21 cellular contexts compared by ENCODE assay signal in genomic region chr21:35316933-35317332, GRCh38.
DNase-seq lines count a peak whose midpoint lies in the region; ATAC-seq, FAIRE-seq and TF ChIP-seq lines count a peak whose summit lies in the region.
"Had no signal": no experiment of that assay in that cellular context is flagged by ENCODE, and none has a peak within 500 bp of the region (broad histone marks: within the 10 kb centered on the region; RNA-seq: fewer than 3 reads in every experiment).

No MANE protein-coding gene starts in this region.

- no peak for TF ChIP-seq CTCF in K562 (IDR thresholded peaks at IDR 0.05 in 2 of 3, conservative IDR thresholded peaks at IDR 0.05 in 1 of 3; ENCODE audit: insufficient read depth in 2 of 3, low read depth in 1 of 3, low read length in 3 of 3)
- no peak for TF ChIP-seq CTCF in left lung (IDR thresholded peaks at IDR 0.05)

- H3K79me2 ChIP-seq in GM23248 (ENCODE audit: insufficient read depth), result no peaks in the 10 kb centered on the region
- H3K79me2 ChIP-seq in K562 (ENCODE audit: control insufficient read depth, insufficient read depth, low read length), result no peaks in the 10 kb centered on the region
- H3K79me2 ChIP-seq: parathyroid adenoma had no signal

- H3K4me3 ChIP-seq in GM23248, result no peak overlapping the region
- H3K4me3 ChIP-seq in K562, result no peak overlapping the region
- no peak overlapping the region for H3K4me3 ChIP-seq in left lung
- no peak overlapping the region for H3K4me3 ChIP-seq in CD8-positive, alpha-beta memory T cell (ENCODE audit: low read length)
- H3K4me3 ChIP-seq: cardiac muscle cell, left ventricle myocardium inferior had no signal

- no peak for FAIRE-seq in K562 (lab: Jason Lieb, UNC)

- H3K4me1 ChIP-seq in GM23248 (ENCODE audit: insufficient read depth), result no peaks in the 10 kb centered on the region
- H3K4me1 ChIP-seq in K562 (replicated peaks in 1 of 2; ENCODE audit: control insufficient read depth in 2 of 2, insufficient read depth in 2 of 2, low read length in 2 of 2), result peaks cover 0 to 3% of the 10 kb centered on the region in 2 experiments; a peak in 2 of 5 replicates
- no peaks in the 10 kb centered on the region for H3K4me1 ChIP-seq in left lung
- H3K4me1 ChIP-seq in CD8-positive, alpha-beta memory T cell (ENCODE audit: insufficient read depth, low read length), result no peaks in the 10 kb centered on the region
- H3K4me1 ChIP-seq: left ventricle myocardium inferior, parathyroid adenoma had no signal

- H3K9me1 ChIP-seq in K562 (ENCODE audit: control insufficient read depth, insufficient read depth, low read length), result no peaks in the 10 kb centered on the region

- in situ Hi-C loops in GM23248 (cut with MboI), result no loop called here
- in situ Hi-C loops in K562 (cut with MboI), result no loop called here

- no peak overlapping the region for H3K27ac ChIP-seq in GM23248
- no peak overlapping the region for H3K27ac ChIP-seq in K562 (ENCODE audit: extremely low read depth, low read depth, low read length)
- H3K27ac ChIP-seq in left lung, result no peak overlapping the region
- no peak overlapping the region for H3K27ac ChIP-seq in CD8-positive, alpha-beta memory T cell (ENCODE audit: low read depth, low read length)
- H3K27ac ChIP-seq: cardiac muscle cell, left ventricle myocardium inferior, parathyroid adenoma had no signal

- POLR2A ChIA-PET in K562 (lab: Yijun Ruan, JAX), result interaction anchor here (0.8 to 2.2 kb wide), 3 partner anchors 9 to 16 kb away, joined by 3 to 9 read pairs (median 3); no protein-coding TSS in a partner anchor
- POLR2A ChIA-PET in CD8-positive, alpha-beta memory T cell (lab: Charles Lee), result no interaction called here

- H3K4me2 ChIP-seq in GM23248 (ENCODE audit: unreplicated experiment), result no peak overlapping the region
- H3K4me2 ChIP-seq in K562 (ENCODE audit: insufficient read depth, low read length), result no peak overlapping the region

- H3K4me1 Mint-ChIP-seq in CD8-positive, alpha-beta memory T cell, result no peaks in the 10 kb centered on the region
- H3K4me1 Mint-ChIP-seq: activated naive CD4-positive, alpha-beta T cell treated with anti-CD3 and anti-CD28 coated beads, Interleukin-2, amount 10 ng/mL, durations not matched to agents 7 days and 5 days; B cell had no signal

- H2AFZ ChIP-seq in GM23248 (no peak overlapping the region), K562 (ENCODE audit: low read depth, low read length) (no peak overlapping the region)
- H2AFZ ChIP-seq: parathyroid adenoma had no signal

- no peak overlapping the region for H3K9ac ChIP-seq in GM23248
- H3K9ac ChIP-seq in K562 (ENCODE audit: insufficient read depth in 1 of 2, low read depth in 2 of 2, low read length in 2 of 2), result no peak overlapping the region
- H3K9ac ChIP-seq: parathyroid adenoma had no signal

- no TSS peak for BruUV-seq in K562 (replicated peaks; lab: Mats Ljungman, UMichigan)

- no peak for TF ChIP-seq RAD21 in K562 (CRISPR knock-in tag; conservative IDR thresholded peaks at IDR 0.05 in 1 of 2, IDR thresholded peaks at IDR 0.05 in 1 of 2)

- H3K27me3 Mint-ChIP-seq in CD8-positive, alpha-beta memory T cell, result peaks cover 4 to 15% of the 10 kb centered on the region in 2 donors
- H3K27me3 Mint-ChIP-seq: activated naive CD4-positive, alpha-beta T cell treated with anti-CD3 and anti-CD28 coated beads, Interleukin-2, amount 10 ng/mL, durations not matched to agents 7 days and 5 days had no signal

- H4K20me1 ChIP-seq in GM23248 (ENCODE audit: insufficient read depth), result no peaks in the 10 kb centered on the region
- no peaks in the 10 kb centered on the region for H4K20me1 ChIP-seq in K562 (replicated peaks; ENCODE audit: control insufficient read depth, insufficient read depth, low read length)

- TF ChIP-seq POLR2A in K562 (conservative IDR thresholded peaks at IDR 0.05), result no peak

- intact Hi-C loops in K562 (cut with micrococcal nuclease), result no loop called here
- intact Hi-C loops in left lung (cut with DNase I), result no loop called here

- TF ChIP-seq EP300 in K562 (IDR thresholded peaks at IDR 0.05; ENCODE audit: low read length), result peak; percentile 55; the same call in 1 of the 2 replicates

- H3K9me3 Mint-ChIP-seq in CD8-positive, alpha-beta memory T cell, result no peaks in the 10 kb centered on the region
- H3K9me3 Mint-ChIP-seq: activated naive CD4-positive, alpha-beta T cell treated with anti-CD3 and anti-CD28 coated beads, Interleukin-2, amount 10 ng/mL, durations not matched to agents 7 days and 5 days; H9; T-helper 1 cell treated with Interleukin-12 subunit alpha and Interleukin-12 subunit beta and Interleukin-4 antibody, amounts not matched to agents 30 μg/mL and 1 μg/mL, for 36 hours had no signal

- no peaks in the 10 kb centered on the region for H3K9me2 ChIP-seq in GM23248 (ENCODE audit: insufficient read depth)

- CTCF ChIA-PET in K562 (lab: Yijun Ruan, JAX; ENCODE audit: low intra/inter-chr PET ratio), result no interaction called here
- CTCF ChIA-PET in CD8-positive, alpha-beta memory T cell (lab: Charles Lee), result no interaction called here

- H3K27ac Mint-ChIP-seq in CD8-positive, alpha-beta memory T cell, result no peak overlapping the region
- H3K27ac Mint-ChIP-seq: activated naive CD4-positive, alpha-beta T cell treated with anti-CD3 and anti-CD28 coated beads, Interleukin-2, amount 10 ng/mL, durations not matched to agents 7 days and 5 days; B cell; H9; T-helper 1 cell treated with Interleukin-12 subunit alpha and Interleukin-12 subunit beta and Interleukin-4 antibody, amounts not matched to agents 30 μg/mL and 1 μg/mL, for 36 hours had no signal

- H3K27me3 ChIP-seq in GM23248 (replicated peaks; ENCODE audit: insufficient read depth), result no peaks in the 10 kb centered on the region
- peaks cover 0 to 16% of the 10 kb centered on the region in 2 experiments; a peak in 1 of 5 replicates for H3K27me3 ChIP-seq in K562 (ENCODE audit: control insufficient read depth in 2 of 2, insufficient read depth in 2 of 2, low read length in 2 of 2)
- no peaks in the 10 kb centered on the region for H3K27me3 ChIP-seq in left lung
- no peaks in the 10 kb centered on the region for H3K27me3 ChIP-seq in CD8-positive, alpha-beta memory T cell (ENCODE audit: insufficient read depth, low read length, poor library complexity, severe bottlenecking)

- DNase-seq in Daoy (ENCODE audit: low read depth) (peak; percentile 77), GM23248 (peak; percentile 35), K562 (ENCODE audit: extremely low read depth in 1 of 4, low spot score in 3 of 4) (peak in 1 of 4 experiments; percentile 31), left lung (no peak), NCI-H2171 (lab: John Stamatoyannopoulos, UW) (no peak), AML-193 (lab: John Stamatoyannopoulos, UW) (no peak)
- no peak for DNase-seq in CD8-positive, alpha-beta memory T cell
- DNase-seq: activated CD8-positive, alpha-beta memory T cell treated with anti-CD3 and anti-CD28 coated beads, Interleukin-2, amount 50 U/mL, for 48 hours; activated naive CD4-positive, alpha-beta T cell treated with anti-CD3 and anti-CD28 coated beads, Interleukin-2, amount 10 ng/mL, durations not matched to agents 7 days and 5 days; effector CD4-positive, alpha-beta T cell; H9; KG1; left ventricle myocardium inferior; NCI-H1105 treated with DMSO at 0.1 percent for 48 hours; NCI-H2107; NCI-H526 treated with DMSO at 0.1 percent for 48 hours; SHP77 treated with DMSO at 0.1 percent for 48 hours had no signal

- no peaks in the 10 kb centered on the region for H3K36me3 ChIP-seq in GM23248 (ENCODE audit: low read depth)
- no peaks in the 10 kb centered on the region for H3K36me3 ChIP-seq in K562 (ENCODE audit: control insufficient read depth, insufficient read depth, low read length)
- H3K36me3 ChIP-seq in left lung, result no peaks in the 10 kb centered on the region
- H3K36me3 ChIP-seq in CD8-positive, alpha-beta memory T cell (ENCODE audit: insufficient read depth, low read length), result no peaks in the 10 kb centered on the region
- H3K36me3 ChIP-seq: cardiac muscle cell, left ventricle myocardium inferior had no signal

- no peaks in the 10 kb centered on the region for H3F3A ChIP-seq in GM23248 (ENCODE audit: insufficient read depth)

- no peaks in the 10 kb centered on the region for H3K36me3 Mint-ChIP-seq in CD8-positive, alpha-beta memory T cell
- H3K36me3 Mint-ChIP-seq: activated naive CD4-positive, alpha-beta T cell treated with anti-CD3 and anti-CD28 coated beads, Interleukin-2, amount 10 ng/mL, durations not matched to agents 7 days and 5 days had no signal

- H3K9me3 ChIP-seq in GM23248 (ENCODE audit: low read depth) (no peaks in the 10 kb centered on the region), K562 (replicated peaks; ENCODE audit: control insufficient read depth, insufficient read depth, low read depth, low read length) (no peaks in the 10 kb centered on the region), left lung (no peaks in the 10 kb centered on the region)
- no peaks in the 10 kb centered on the region for H3K9me3 ChIP-seq in CD8-positive, alpha-beta memory T cell (ENCODE audit: low read length)
- H3K9me3 ChIP-seq: left ventricle myocardium inferior had no signal

- 81 to 88% methylated on average over 4 of the region's 4 CpGs for WGBS in GM23248 (ENCODE audit: low coverage in 1 of 2, low lambda C conversion rate in 2 of 2, missing lambda C conversion rate in 2 of 2), 2 experiments
- WGBS in K562 (ENCODE audit: insufficient coverage, low coverage, missing lambda C conversion rate), result 1% methylated on average over 4 of the region's 4 CpGs

- H3K4me3 Mint-ChIP-seq in CD8-positive, alpha-beta memory T cell, result no peak overlapping the region
- H3K4me3 Mint-ChIP-seq: activated naive CD4-positive, alpha-beta T cell treated with anti-CD3 and anti-CD28 coated beads, Interleukin-2, amount 10 ng/mL, durations not matched to agents 7 days and 5 days; B cell; H9; T-helper 1 cell treated with Interleukin-12 subunit alpha and Interleukin-12 subunit beta and Interleukin-4 antibody, amounts not matched to agents 30 μg/mL and 1 μg/mL, for 36 hours had no signal

- no peak for ATAC-seq in K562
- peak; percentile 30 for ATAC-seq in left lung

TF ChIP-seq in K562, 482 proteins besides CTCF, POLR2A, EP300 and RAD21 (continues in another document):
- TF ChIP-seq ATF3 (IDR thresholded peaks at IDR 0.05), result peak; percentile 54; the same call in 1 of the 2 replicates
- TF ChIP-seq ATF3 (CRISPR knock-in tag; conservative IDR thresholded peaks at IDR 0.05), result no peak
- no peak for TF ChIP-seq ZBTB8A (IDR thresholded peaks at IDR 0.05; ENCODE audit: partially characterized antibody)
- peak; percentile 78; the same call in 1 of the 2 replicates for TF ChIP-seq SMARCA4 (IDR thresholded peaks at IDR 0.05)
- peak; percentile 67; the same call in 1 of the 2 replicates for TF ChIP-seq DPF2 (IDR thresholded peaks at IDR 0.05)
- TF ChIP-seq MAZ (CRISPR knock-in tag; conservative IDR thresholded peaks at IDR 0.05 in 1 of 2, IDR thresholded peaks at IDR 0.05 in 1 of 2), result 0 out of 4 replicates have a peak, but pooled peaks of 1 of the 2 experiments have one; percentile 41

Comparison
In these comparisons a context has a peak if more than half of its experiments do, and no peak if none do; other contexts are left out.
1. DNase-seq: peak in Daoy (single experiment) and GM23248 (single experiment); none in left lung (0 of 2), NCI-H2171 (single experiment), AML-193 (0 of 2) and CD8-positive, alpha-beta memory T cell (0 of 5).